Comparison of ENCODE assay signal across 1 cellular context in genomic region chr2:46539327-46540276, GRCh38.
TF ChIP-seq lines count a peak whose summit lies in the region.

No MANE protein-coding gene starts in this region.

TF ChIP-seq in IMR-90, 13 proteins besides CTCF, POLR2A, EP300 and RAD21:
- no peak for TF ChIP-seq CHD1 (IDR thresholded peaks at IDR 0.05; ENCODE audit: low read depth, low read length)
- no peak for TF ChIP-seq USF2 (IDR thresholded peaks at IDR 0.05; ENCODE audit: low read depth, low read length)
- TF ChIP-seq RCOR1 (IDR thresholded peaks at IDR 0.05; ENCODE audit: insufficient replicate concordance, low read length) = no peak
- TF ChIP-seq MXI1 (IDR thresholded peaks at IDR 0.05; ENCODE audit: borderline replicate concordance, low read depth, low read length) = no peak
- no peak for TF ChIP-seq RFX5 (IDR thresholded peaks at IDR 0.05; ENCODE audit: low read depth, low read length)
- TF ChIP-seq ELK1 (IDR thresholded peaks at IDR 0.05; ENCODE audit: borderline replicate concordance, low read depth, low read length) = no peak
- no peak for TF ChIP-seq MAZ (IDR thresholded peaks at IDR 0.05; ENCODE audit: borderline replicate concordance, low read depth, low read length)
- no peak for TF ChIP-seq SMC3 (IDR thresholded peaks at IDR 0.05; ENCODE audit: low read depth, low read length)
- no peak for TF ChIP-seq BHLHE40 (IDR thresholded peaks at IDR 0.05; ENCODE audit: low read depth, low read length)
- TF ChIP-seq NFE2L2 (IDR thresholded peaks at IDR 0.05; ENCODE audit: low read depth, low read length) = no peak
- no peak for TF ChIP-seq CEBPB (IDR thresholded peaks at IDR 0.05; ENCODE audit: low read depth, low read length)
- no peak for TF ChIP-seq FOS (IDR thresholded peaks at IDR 0.05; ENCODE audit: low read depth, low read length)
- no peak for TF ChIP-seq MAFK (IDR thresholded peaks at IDR 0.05; ENCODE audit: low read depth, low read length)
TF ChIP-seq in IMR-90: peak in this region for 0.
